In genomic region chr12:132494294-132495164, GRCh38 we compare ENCODE assay signal across 1 cellular context.
TF ChIP-seq lines count a peak whose summit lies in the region.

No MANE protein-coding gene starts in this region.

TF ChIP-seq in K562, 482 proteins besides CTCF, POLR2A, EP300 and RAD21 (continued from another document):
- TF ChIP-seq, protein P1, sequence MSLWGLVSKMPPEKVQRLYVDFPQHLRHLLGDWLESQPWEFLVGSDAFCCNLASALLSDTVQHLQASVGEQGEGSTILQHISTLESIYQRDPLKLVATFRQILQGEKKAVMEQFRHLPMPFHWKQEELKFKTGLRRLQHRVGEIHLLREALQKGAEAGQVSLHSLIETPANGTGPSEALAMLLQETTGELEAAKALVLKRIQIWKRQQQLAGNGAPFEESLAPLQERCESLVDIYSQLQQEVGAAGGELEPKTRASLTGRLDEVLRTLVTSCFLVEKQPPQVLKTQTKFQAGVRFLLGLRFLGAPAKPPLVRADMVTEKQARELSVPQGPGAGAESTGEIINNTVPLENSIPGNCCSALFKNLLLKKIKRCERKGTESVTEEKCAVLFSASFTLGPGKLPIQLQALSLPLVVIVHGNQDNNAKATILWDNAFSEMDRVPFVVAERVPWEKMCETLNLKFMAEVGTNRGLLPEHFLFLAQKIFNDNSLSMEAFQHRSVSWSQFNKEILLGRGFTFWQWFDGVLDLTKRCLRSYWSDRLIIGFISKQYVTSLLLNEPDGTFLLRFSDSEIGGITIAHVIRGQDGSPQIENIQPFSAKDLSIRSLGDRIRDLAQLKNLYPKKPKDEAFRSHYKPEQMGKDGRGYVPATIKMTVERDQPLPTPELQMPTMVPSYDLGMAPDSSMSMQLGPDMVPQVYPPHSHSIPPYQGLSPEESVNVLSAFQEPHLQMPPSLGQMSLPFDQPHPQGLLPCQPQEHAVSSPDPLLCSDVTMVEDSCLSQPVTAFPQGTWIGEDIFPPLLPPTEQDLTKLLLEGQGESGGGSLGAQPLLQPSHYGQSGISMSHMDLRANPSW (CRISPR knock-in tag; IDR thresholded peaks at IDR 0.05): no peak
- TF ChIP-seq, protein P2, sequence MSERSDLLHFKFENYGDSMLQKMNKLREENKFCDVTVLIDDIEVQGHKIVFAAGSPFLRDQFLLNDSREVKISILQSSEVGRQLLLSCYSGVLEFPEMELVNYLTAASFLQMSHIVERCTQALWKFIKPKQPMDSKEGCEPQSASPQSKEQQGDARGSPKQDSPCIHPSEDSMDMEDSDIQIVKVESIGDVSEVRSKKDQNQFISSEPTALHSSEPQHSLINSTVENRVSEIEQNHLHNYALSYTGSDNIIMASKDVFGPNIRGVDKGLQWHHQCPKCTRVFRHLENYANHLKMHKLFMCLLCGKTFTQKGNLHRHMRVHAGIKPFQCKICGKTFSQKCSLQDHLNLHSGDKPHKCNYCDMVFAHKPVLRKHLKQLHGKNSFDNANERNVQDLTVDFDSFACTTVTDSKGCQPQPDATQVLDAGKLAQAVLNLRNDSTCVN (CRISPR knock-in tag; IDR thresholded peaks at IDR 0.05): no peak
- no peak for TF ChIP-seq KDM2B (CRISPR knock-in tag; IDR thresholded peaks at IDR 0.05)
- no peak for TF ChIP-seq MEF2D (tag; conservative IDR thresholded peaks at IDR 0.05; ENCODE audit: low read depth)
- TF ChIP-seq ETS2 (tag; IDR thresholded peaks at IDR 0.05; ENCODE audit: borderline replicate concordance, poor library complexity, severe bottlenecking): no peak
- no peak for TF ChIP-seq ZNF224 (CRISPR knock-in tag; IDR thresholded peaks at IDR 0.05)
- no peak for TF ChIP-seq CHD1 (IDR thresholded peaks at IDR 0.05; ENCODE audit: low read length)
- TF ChIP-seq, protein P3, sequence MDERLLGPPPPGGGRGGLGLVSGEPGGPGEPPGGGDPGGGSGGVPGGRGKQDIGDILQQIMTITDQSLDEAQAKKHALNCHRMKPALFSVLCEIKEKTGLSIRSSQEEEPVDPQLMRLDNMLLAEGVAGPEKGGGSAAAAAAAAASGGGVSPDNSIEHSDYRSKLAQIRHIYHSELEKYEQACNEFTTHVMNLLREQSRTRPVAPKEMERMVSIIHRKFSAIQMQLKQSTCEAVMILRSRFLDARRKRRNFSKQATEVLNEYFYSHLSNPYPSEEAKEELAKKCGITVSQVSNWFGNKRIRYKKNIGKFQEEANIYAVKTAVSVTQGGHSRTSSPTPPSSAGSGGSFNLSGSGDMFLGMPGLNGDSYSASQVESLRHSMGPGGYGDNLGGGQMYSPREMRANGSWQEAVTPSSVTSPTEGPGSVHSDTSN (CRISPR knock-in tag; IDR thresholded peaks at IDR 0.05; ENCODE audit: low read depth): no peak
- TF ChIP-seq, protein P3 (tag; conservative IDR thresholded peaks at IDR 0.05; ENCODE audit: low read depth): no peak
- TF ChIP-seq TCF7 (IDR thresholded peaks at IDR 0.05; ENCODE audit: borderline replicate concordance): no peak
- no peak for TF ChIP-seq ATF7 (IDR thresholded peaks at IDR 0.05)
- peak; percentile 78; the same call in 1 of the 2 replicates for TF ChIP-seq DPF2 (IDR thresholded peaks at IDR 0.05)
- peak; percentile 17 for TF ChIP-seq PRDM10 (IDR thresholded peaks at IDR 0.05; ENCODE audit: partially characterized antibody)
- no peak for TF ChIP-seq ATF2 (CRISPR knock-in tag; IDR thresholded peaks at IDR 0.05)
- peak; percentile 91 for TF ChIP-seq GATA2 (CRISPR knock-in tag; IDR thresholded peaks at IDR 0.05)
- no peak for TF ChIP-seq KLF1 (tag; IDR thresholded peaks at IDR 0.05)
- peak; percentile 53 for TF ChIP-seq PML (IDR thresholded peaks at IDR 0.05; ENCODE audit: low read length)
- no peak for TF ChIP-seq KAT8 (IDR thresholded peaks at IDR 0.05; ENCODE audit: low read depth)
- peak; percentile 92 for TF ChIP-seq ARID1B (IDR thresholded peaks at IDR 0.05)
- TF ChIP-seq, protein P4, sequence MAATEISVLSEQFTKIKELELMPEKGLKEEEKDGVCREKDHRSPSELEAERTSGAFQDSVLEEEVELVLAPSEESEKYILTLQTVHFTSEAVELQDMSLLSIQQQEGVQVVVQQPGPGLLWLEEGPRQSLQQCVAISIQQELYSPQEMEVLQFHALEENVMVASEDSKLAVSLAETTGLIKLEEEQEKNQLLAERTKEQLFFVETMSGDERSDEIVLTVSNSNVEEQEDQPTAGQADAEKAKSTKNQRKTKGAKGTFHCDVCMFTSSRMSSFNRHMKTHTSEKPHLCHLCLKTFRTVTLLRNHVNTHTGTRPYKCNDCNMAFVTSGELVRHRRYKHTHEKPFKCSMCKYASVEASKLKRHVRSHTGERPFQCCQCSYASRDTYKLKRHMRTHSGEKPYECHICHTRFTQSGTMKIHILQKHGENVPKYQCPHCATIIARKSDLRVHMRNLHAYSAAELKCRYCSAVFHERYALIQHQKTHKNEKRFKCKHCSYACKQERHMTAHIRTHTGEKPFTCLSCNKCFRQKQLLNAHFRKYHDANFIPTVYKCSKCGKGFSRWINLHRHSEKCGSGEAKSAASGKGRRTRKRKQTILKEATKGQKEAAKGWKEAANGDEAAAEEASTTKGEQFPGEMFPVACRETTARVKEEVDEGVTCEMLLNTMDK (IDR thresholded peaks at IDR 0.05; ENCODE audit: borderline replicate concordance, insufficient read depth, low read depth, low read length, poor library complexity, severe bottlenecking): no peak
- no peak for TF ChIP-seq ZNF140 (CRISPR knock-in tag; IDR thresholded peaks at IDR 0.05)
- peak; percentile 48; the same call in 1 of the 2 replicates for TF ChIP-seq CC2D1A (IDR thresholded peaks at IDR 0.05)
- TF ChIP-seq HDAC1 (IDR thresholded peaks at IDR 0.05): peak in 1 of 2 experiments; percentile 78; a peak in 1 of 4 replicates
- TF ChIP-seq POLR3A (IDR thresholded peaks at IDR 0.05; ENCODE audit: borderline replicate concordance, extremely low read depth, insufficient read depth, insufficient read length): no peak
- TF ChIP-seq GATAD2A (IDR thresholded peaks at IDR 0.05): no peak
- peak; percentile 82; the same call in 1 of the 2 replicates for TF ChIP-seq NCOR1 (IDR thresholded peaks at IDR 0.05)
- no peak for TF ChIP-seq THRAP3 (IDR thresholded peaks at IDR 0.05; ENCODE audit: borderline replicate concordance)
- TF ChIP-seq TEAD4 (IDR thresholded peaks at IDR 0.05; ENCODE audit: low read length): peak; percentile 85
- TF ChIP-seq TEAD4 (CRISPR knock-in tag; IDR thresholded peaks at IDR 0.05; ENCODE audit: borderline replicate concordance): no peak
- 0 out of 2 replicates have a peak, but pooled peaks have one; percentile 37 for TF ChIP-seq MBD2 (IDR thresholded peaks at IDR 0.05; ENCODE audit: borderline replicate concordance, low read depth)
- TF ChIP-seq ZNF778 (CRISPR knock-in tag; IDR thresholded peaks at IDR 0.05): no peak
- TF ChIP-seq RBM14 (IDR thresholded peaks at IDR 0.05; ENCODE audit: borderline replicate concordance, insufficient read depth, low read depth, low read length): no peak
- TF ChIP-seq E2F3 (CRISPR knock-in tag; IDR thresholded peaks at IDR 0.05): no peak
- TF ChIP-seq U2AF1 (optimal IDR thresholded peaks at IDR 0.05; ENCODE audit: low read depth, low read length): no peak
